ENCODE assay signal across 8 cellular contexts in genomic region chr3:127590593-127591477, GRCh38. TPM values are rescaled to one million over a fixed set of nuclear protein-coding genes. Genes with fewer than 3 reads are reported as not detected.
DNase-seq lines count a peak whose midpoint lies in the region; ATAC-seq and TF ChIP-seq lines count a peak whose summit lies in the region.

Gene TPRA1 (minus strand): TSS chr3:127590733. CDS start chr3:127580146, 10,587 bp downstream.

- H3K9me3 Mint-ChIP-seq in CD4-positive, alpha-beta T cell: no peaks in the 10 kb centered on the region

- peaks cover 43% of the 10 kb centered on the region for H3K4me1 Mint-ChIP-seq in CD4-positive, alpha-beta T cell (ENCODE audit: low read depth)

- no peaks in the 10 kb centered on the region for H3K27me3 Mint-ChIP-seq in CD4-positive, alpha-beta T cell

- H3K4me3 ChIP-seq in dorsolateral prefrontal cortex (peak within 1 kb of the TSS; percentile 54 to 99 (median 92)), liver (ENCODE audit: low read depth in 1 of 3, low read length in 3 of 3) (peak within 1 kb of the TSS; percentile 72 to 86 (median 85))

- no peaks in the 10 kb centered on the region for H3K36me3 ChIP-seq in liver (ENCODE audit: control insufficient read depth in 4 of 4, insufficient read depth in 3 of 4, low read depth in 1 of 4, low read length in 3 of 4)

- POLR2A ChIA-PET in CD4-positive, alpha-beta T cell (lab: Charles Lee): interaction anchor here (0.7 to 3.2 kb wide), 8 partner anchors 8 to 82 kb away, joined by 3 to 18 read pairs (median 4); partner anchors contain the start of genes ABTB1, MCM2 and PODXL2

- peak; percentile 4 to 37 for TF ChIP-seq RAD21 in liver (IDR thresholded peaks at IDR 0.05)

- intact Hi-C loops in CD4-positive, alpha-beta T cell (cut with DNase I, micrococcal nuclease): loop anchor here (1.0 to 10.0 kb wide), 10 partner anchors 7 to 1724 kb away; partner anchors contain the start of genes ABTB1 (in 2 of the 2), MCM2 (in 1 of the 2), RUVBL1 (in 1 of the 2) and SEC61A1 (in 1 of the 2)
- intact Hi-C loops in dorsolateral prefrontal cortex (cut with DNase I): loop anchor here (1.0 to 10.0 kb wide), 5 partner anchors 16 to 461 kb away; partner anchors contain the start of genes ABTB1 (in 2 of the 2), MGLL (in 1 of the 2) and SEC61A1 (in 1 of the 2)

- H3K36me3 Mint-ChIP-seq in CD4-positive, alpha-beta T cell (ENCODE audit: low read depth): peaks cover 9% of the 10 kb centered on the region

- no peaks in the 10 kb centered on the region for H3K27me3 ChIP-seq in CD4-positive, alpha-beta T cell (ENCODE audit: control insufficient read depth, insufficient read depth, low read length)
- no peaks in the 10 kb centered on the region for H3K27me3 ChIP-seq in dorsolateral prefrontal cortex
- no peaks in the 10 kb centered on the region for H3K27me3 ChIP-seq in liver (ENCODE audit: control insufficient read depth in 4 of 4, insufficient read depth in 4 of 4, low read length in 3 of 4)

- peak within 1 kb of the TSS; percentile 99 for H3K4me3 Mint-ChIP-seq in CD4-positive, alpha-beta T cell

- peak; percentile 51 to 83 (median 70) for DNase-seq in CD4-positive, alpha-beta T cell
- peak; percentile 90 for DNase-seq in NCI-H748 treated with DMSO at 0.1 percent for 48 hours (lab: John Stamatoyannopoulos, UW)
- peak; percentile 78 to 85 for DNase-seq in activated CD4-positive, alpha-beta T cell treated with anti-CD3 and anti-CD28 coated beads, Interleukin-2, amount 50 U/mL, for 48 hours
- peak; percentile 64 to 95 (median 90) for DNase-seq in dorsolateral prefrontal cortex
- DNase-seq in stimulated activated CD4-positive, alpha-beta T cell treated with anti-CD3 and anti-CD28 coated beads, Interleukin-4, amount 100 ng/mL, for 24 hours: peak; percentile 86

- no peaks in the 10 kb centered on the region for H3K9me3 ChIP-seq in CD4-positive, alpha-beta T cell (ENCODE audit: control insufficient read depth, low read length)
- no peaks in the 10 kb centered on the region for H3K9me3 ChIP-seq in liver (ENCODE audit: control insufficient read depth in 4 of 4, low read length in 3 of 4)

- no peak for TF ChIP-seq CTCF in CD4-positive, alpha-beta T cell (IDR thresholded peaks at IDR 0.05)
- peak in 42 of 56 donors; percentile 4 to 65 (median 36) for TF ChIP-seq CTCF in dorsolateral prefrontal cortex (IDR thresholded peaks at IDR 0.05 in 54 of 56, conservative IDR thresholded peaks at IDR 0.05 in 2 of 56; ENCODE audit: low read depth in 1 of 56, partially characterized antibody in 56 of 56)
- peak; percentile 25 for TF ChIP-seq CTCF in liver (IDR thresholded peaks at IDR 0.05; ENCODE audit: low read depth, low read length, missing input control)

- ATAC-seq in CD4-positive, alpha-beta T cell (ENCODE audit: poor library complexity): peak; percentile 89
- ATAC-seq in GM19395 (IDR thresholded peaks at IDR 0.05; ENCODE audit: unreplicated experiment) (peak; percentile 80), HG03565 (IDR thresholded peaks at IDR 0.05; ENCODE audit: unreplicated experiment) (peak; percentile 56)

- peaks cover 5 to 29% (median 23%) of the 10 kb centered on the region in 4 donors for H3K4me1 ChIP-seq in liver (ENCODE audit: control insufficient read depth in 4 of 4, insufficient read depth in 4 of 4, low read length in 3 of 4)

- H3K27ac Mint-ChIP-seq in CD4-positive, alpha-beta T cell: peak within 1 kb of the TSS; percentile 93

- H3K9ac ChIP-seq in liver (ENCODE audit: low read depth in 1 of 2, low read length in 2 of 2): peak within 1 kb of the TSS; percentile 72 to 93

- peak within 1 kb of the TSS; percentile 54 for H3K27ac ChIP-seq in CD4-positive, alpha-beta T cell (ENCODE audit: low read depth, low read length)
- H3K27ac ChIP-seq in dorsolateral prefrontal cortex (peak within 1 kb of the TSS; percentile 58 to 96 (median 88)), liver (ENCODE audit: low read depth in 1 of 2, low read length in 2 of 2) (peak within 1 kb of the TSS; percentile 88)

- CTCF ChIA-PET in CD4-positive, alpha-beta T cell (lab: Charles Lee): interaction anchor here (1.0 to 2.4 kb wide), 3 partner anchors 9 to 104 kb away, joined by 4 to 21 read pairs (median 4); no protein-coding TSS in a partner anchor

- WGBS in liver: under 1% methylated on average over 72 of the region's 72 CpGs

TF ChIP-seq in liver, 16 proteins besides CTCF, POLR2A, EP300 and RAD21:
- TF ChIP-seq ZBTB33 (IDR thresholded peaks at IDR 0.05) (no peak), HNF4A (conservative IDR thresholded peaks at IDR 0.05) (peak; percentile 31 to 59), YY1 (IDR thresholded peaks at IDR 0.05) (peak; percentile 76), EGR1 (IDR thresholded peaks at IDR 0.05; ENCODE audit: low read depth in 2 of 2) (peak in 1 of 2 donors; percentile 30), MAX (IDR thresholded peaks at IDR 0.05) (peak; percentile 88), FOXA2 (IDR thresholded peaks at IDR 0.05) (no peak), ATF3 (IDR thresholded peaks at IDR 0.05) (no peak), SP1 (IDR thresholded peaks at IDR 0.05) (peak; percentile 91), TAF1 (conservative IDR thresholded peaks at IDR 0.05) (no peak), REST (IDR thresholded peaks at IDR 0.05) (peak; percentile 49), FOXA1 (IDR thresholded peaks at IDR 0.05) (no peak), RXRA (IDR thresholded peaks at IDR 0.05) (peak; percentile 45 to 57), NR2F2 (IDR thresholded peaks at IDR 0.05) (peak; percentile 80), JUND (IDR thresholded peaks at IDR 0.05) (no peak), HNF4G (IDR thresholded peaks at IDR 0.05) (no peak), GABPA (IDR thresholded peaks at IDR 0.05 in 1 of 2, conservative IDR thresholded peaks at IDR 0.05 in 1 of 2) (no peak)

RNA-seq across cellular contexts. Expression of gene TPRA1, which starts in this region (rescaled TPM):
- total RNA-seq in CD4-positive, alpha-beta T cell: 1 to 10 TPM; 7.5 to 7.8 TPM
- total RNA-seq in dorsolateral prefrontal cortex (10 to 100 TPM; 19.2 to 39.2 (median 24.6) TPM), liver (10 to 100 TPM; 20.6 to 27.1 TPM)
- 10 to 100 TPM; 17.3 to 21.9 TPM for polyA plus RNA-seq in liver

Comparison
In these comparisons a context has a peak if more than half of its experiments do, and no peak if none do; other contexts are left out.
1. Peak in every context shown above with its lines: DNase-seq, ATAC-seq, H3K4me3 ChIP-seq and H3K27ac ChIP-seq.